1 cellular context compared by ENCODE assay signal in the genomic region with DNA sequence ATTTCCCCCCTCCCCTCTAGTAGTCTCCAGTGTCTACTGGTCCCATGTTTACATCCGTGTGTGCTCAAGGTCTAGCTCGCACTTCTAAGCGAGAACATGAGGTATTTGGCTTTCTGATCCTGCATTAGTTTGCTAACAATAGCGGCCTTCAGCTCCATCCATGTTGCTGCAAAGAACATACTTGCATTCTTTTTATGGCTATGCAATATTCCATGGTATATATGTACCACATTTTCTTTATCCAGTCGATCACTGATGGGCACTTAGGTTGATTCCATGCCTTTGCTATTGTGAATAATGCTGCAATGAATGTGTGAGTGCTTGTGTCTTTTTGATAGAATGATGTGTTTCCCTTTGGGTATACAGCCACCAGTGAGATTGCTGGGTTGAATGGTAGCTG.
TF ChIP-seq lines count a peak whose summit lies in the region.

No MANE protein-coding gene starts in this region.

TF ChIP-seq in HepG2, 621 proteins besides CTCF, POLR2A, EP300 and RAD21 (continued from another document):
- TF ChIP-seq KDM2A (CRISPR knock-in tag; IDR thresholded peaks at IDR 0.05; ENCODE audit: borderline replicate concordance, low read depth) (no peak), FOSL2 (CRISPR knock-in tag; IDR thresholded peaks at IDR 0.05) (0 out of 2 replicates have a peak, but pooled peaks have one; percentile 28)
TF ChIP-seq in HepG2: peak in this region for 2.
